Comparison of ENCODE assay signal across 21 cellular contexts in the genomic region with DNA sequence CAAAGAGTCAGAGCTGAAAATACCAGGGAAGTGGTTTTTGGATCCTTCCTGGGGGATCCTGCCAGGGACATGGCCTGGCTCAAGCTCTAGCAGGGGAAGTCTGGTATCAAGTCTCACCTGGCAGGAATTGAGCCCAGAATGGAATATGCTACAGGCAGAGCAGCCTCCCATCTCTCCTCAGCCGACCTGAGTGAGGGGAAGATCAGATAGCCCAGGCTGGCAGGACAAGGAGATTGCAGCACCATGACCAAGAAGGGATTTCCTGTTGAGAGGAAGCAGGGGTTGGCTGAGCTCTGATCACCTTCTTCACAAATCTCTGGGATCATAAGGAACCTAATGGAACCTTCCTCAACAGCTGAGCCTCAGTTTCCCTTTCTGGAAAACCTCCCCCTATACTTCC. TPM values are rescaled to one million over a fixed set of nuclear protein-coding genes. Genes with fewer than 3 reads are reported as not detected.
"Had no signal": no experiment of that assay in that cellular context is flagged by ENCODE, and none has a peak within 500 bp of the region (broad histone marks: within the 10 kb centered on the region; RNA-seq: fewer than 3 reads in every experiment).

No MANE protein-coding gene starts in this region.

- H3K4me1 Mint-ChIP-seq: activated CD4-positive, alpha-beta memory T cell treated with anti-CD3 and anti-CD28 coated beads, Interleukin-2, amount 10 ng/mL, durations not matched to agents 7 days and 5 days had no signal

- H3K27ac Mint-ChIP-seq: activated CD4-positive, alpha-beta memory T cell treated with anti-CD3 and anti-CD28 coated beads, Interleukin-2, amount 10 ng/mL, durations not matched to agents 7 days and 5 days; activated naive CD4-positive, alpha-beta T cell treated with anti-CD3 and anti-CD28 coated beads for 36 hours; activated naive CD8-positive, alpha-beta T cell treated with anti-CD3 and anti-CD28 coated beads, Interleukin-2, amount 10 ng/mL, durations not matched to agents 7 days and 5 days; activated T-cell treated with anti-CD3 and anti-CD28 coated beads, Interleukin-2, amount 50 U/mL, for 72 hours; nephron progenitor cell; type B pancreatic cell had no signal

- H3K9me3 ChIP-seq: pancreas, testis had no signal

- DNase-seq: activated CD4-positive, alpha-beta memory T cell treated with anti-CD3 and anti-CD28 coated beads, Interleukin-2, amount 10 ng/mL, durations not matched to agents 7 days and 5 days; activated CD4-positive, alpha-beta T cell treated with anti-CD3 and anti-CD28 coated beads for 48 hours; activated effector memory CD4-positive, alpha-beta T cell treated with Interleukin-2 at 50 U/mL for 16 hours; activated naive CD4-positive, alpha-beta T cell treated with anti-CD3 and anti-CD28 coated beads for 36 hours; activated naive CD8-positive, alpha-beta T cell treated with anti-CD3 and anti-CD28 coated beads, Interleukin-2, amount 10 ng/mL, durations not matched to agents 7 days and 5 days; activated T-cell treated with anti-CD3 and anti-CD28 coated beads, Interleukin-2, amount 50 U/mL, for 72 hours; amniotic stem cell; cortex of kidney; erythroblast; foreskin melanocyte; hippocampal formation; nephron progenitor cell; stimulated activated CD4-positive, alpha-beta T cell treated with anti-CD3 and anti-CD28 coated beads, Interleukin-4, amount 100 ng/mL, for 1 hour; stimulated activated naive CD4-positive, alpha-beta T cell; T1000; testis had no signal

- H3K9me3 Mint-ChIP-seq: activated CD4-positive, alpha-beta memory T cell treated with anti-CD3 and anti-CD28 coated beads, Interleukin-2, amount 10 ng/mL, durations not matched to agents 7 days and 5 days; activated naive CD4-positive, alpha-beta T cell treated with anti-CD3 and anti-CD28 coated beads for 36 hours; activated naive CD8-positive, alpha-beta T cell treated with anti-CD3 and anti-CD28 coated beads, Interleukin-2, amount 10 ng/mL, durations not matched to agents 7 days and 5 days; activated T-cell treated with anti-CD3 and anti-CD28 coated beads, Interleukin-2, amount 50 U/mL, for 72 hours; nephron progenitor cell; type B pancreatic cell had no signal

- H3K36me3 Mint-ChIP-seq: activated naive CD8-positive, alpha-beta T cell treated with anti-CD3 and anti-CD28 coated beads, Interleukin-2, amount 10 ng/mL, durations not matched to agents 7 days and 5 days had no signal

- H3K27ac ChIP-seq: pancreas, testis had no signal

- H3K4me3 ChIP-seq: pancreas, testis had no signal

- H3K27me3 ChIP-seq: pancreas, testis had no signal

- H3K36me3 ChIP-seq: pancreas had no signal

- ATAC-seq: activated T-cell treated with anti-CD3 and anti-CD28 coated beads, Interleukin-2, amount 50 U/mL, for 72 hours; left ventricle myocardium superior; pancreas had no signal

- H3K4me3 Mint-ChIP-seq: activated CD4-positive, alpha-beta memory T cell treated with anti-CD3 and anti-CD28 coated beads, Interleukin-2, amount 10 ng/mL, durations not matched to agents 7 days and 5 days; activated naive CD4-positive, alpha-beta T cell treated with anti-CD3 and anti-CD28 coated beads for 36 hours; activated naive CD8-positive, alpha-beta T cell treated with anti-CD3 and anti-CD28 coated beads, Interleukin-2, amount 10 ng/mL, durations not matched to agents 7 days and 5 days; activated T-cell treated with anti-CD3 and anti-CD28 coated beads, Interleukin-2, amount 50 U/mL, for 72 hours; nephron progenitor cell; type B pancreatic cell had no signal

RNA-seq across cellular contexts. Expression of a gene that starts 16.1 kb away (rescaled TPM):
- total RNA-seq: activated CD4-positive, alpha-beta memory T cell treated with anti-CD3 and anti-CD28 coated beads, Interleukin-2, amount 10 ng/mL, durations not matched to agents 7 days and 5 days; activated naive CD4-positive, alpha-beta T cell treated with anti-CD3 and anti-CD28 coated beads for 36 hours; activated naive CD8-positive, alpha-beta T cell treated with anti-CD3 and anti-CD28 coated beads, Interleukin-2, amount 10 ng/mL, durations not matched to agents 7 days and 5 days; bronchial epithelial cell; left ventricle myocardium superior; myocyte had no signal
